In the genomic region with DNA sequence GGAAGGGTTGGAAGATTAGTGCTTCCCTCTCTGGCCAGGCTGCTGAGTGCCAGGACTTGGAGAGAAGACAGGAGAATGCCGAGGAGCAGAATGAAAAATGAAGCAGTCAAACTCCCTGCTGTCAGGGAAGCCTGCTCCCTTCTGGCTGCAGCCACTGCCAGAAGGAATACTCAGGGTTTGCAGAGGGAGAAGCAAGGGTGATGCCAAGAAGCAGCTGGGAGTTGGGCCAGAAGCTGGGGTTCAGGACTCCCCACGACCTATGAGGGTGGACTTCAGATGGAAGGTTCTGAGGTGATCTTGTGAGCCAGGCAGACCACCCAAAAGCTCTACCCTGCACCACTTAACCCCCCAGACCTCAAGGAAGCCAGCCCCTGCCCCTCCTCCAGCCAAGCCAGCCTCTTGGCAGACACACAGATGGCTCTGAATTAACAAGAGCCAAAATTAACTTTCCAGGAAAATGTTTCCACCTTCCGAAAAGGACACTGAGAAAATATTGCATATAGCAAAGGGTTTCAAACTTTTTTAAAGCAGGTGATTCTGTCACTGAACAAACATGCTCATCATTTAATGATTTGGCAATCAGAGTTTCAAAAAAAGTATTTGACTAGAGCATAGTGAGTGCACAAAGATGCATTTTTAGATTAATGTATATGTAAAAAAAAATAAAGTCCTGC, we compare ENCODE assay signal across 31 cellular contexts.
DNase-seq lines count a peak whose midpoint lies in the region; ATAC-seq and TF ChIP-seq lines count a peak whose summit lies in the region.
"Had no signal": no experiment of that assay in that cellular context is flagged by ENCODE, and none has a peak within 500 bp of the region (broad histone marks: within the 10 kb centered on the region; RNA-seq: fewer than 3 reads in every experiment).

No MANE protein-coding gene starts in this region.

- TF ChIP-seq CTCF in left ventricle myocardium inferior (IDR thresholded peaks at IDR 0.05; ENCODE audit: borderline replicate concordance) (no peak), gastroesophageal sphincter (IDR thresholded peaks at IDR 0.05) (peak in 1 of 4 experiments; percentile 29), nephron progenitor cell (IDR thresholded peaks at IDR 0.05) (no peak)

- H3K27ac ChIP-seq in left ventricle myocardium inferior (replicated peaks) = no peak overlapping the region
- no peak overlapping the region for H3K27ac ChIP-seq in gastroesophageal sphincter
- H3K27ac ChIP-seq: neutrophil, PC-9, transverse colon had no signal

- H3K9me3 ChIP-seq in left ventricle myocardium inferior (replicated peaks) (peaks cover 2% of the 10 kb centered on the region), gastroesophageal sphincter (no peaks in the 10 kb centered on the region)
- H3K9me3 ChIP-seq: neutrophil, transverse colon had no signal

- 0 to 21% methylated on average over 3 of the region's 3 CpGs for WGBS in gastroesophageal sphincter (ENCODE audit: low coverage in 1 of 2), 2 donors

- no peaks in the 10 kb centered on the region for H3K36me3 Mint-ChIP-seq in nephron progenitor cell (ENCODE audit: low read depth)
- no peaks in the 10 kb centered on the region for H3K36me3 Mint-ChIP-seq in stimulated activated effector memory CD8-positive, alpha-beta T cell treated with anti-CD3 and anti-CD28 coated beads, Interleukin-12 subunit alpha, Interleukin-12 subunit beta, amount 100 ng/mL, for 72 hours
- H3K36me3 Mint-ChIP-seq: brain had no signal

- intact Hi-C loops in left cardiac atrium (cut with DNase I) = no loop called here
- intact Hi-C loops in left ventricle myocardium inferior (cut with micrococcal nuclease) = no loop called here

- H3K27ac Mint-ChIP-seq in nephron progenitor cell = no peak overlapping the region
- H3K27ac Mint-ChIP-seq in stimulated activated effector memory CD8-positive, alpha-beta T cell treated with anti-CD3 and anti-CD28 coated beads, Interleukin-12 subunit alpha, Interleukin-12 subunit beta, amount 100 ng/mL, for 72 hours = no peak overlapping the region
- H3K27ac Mint-ChIP-seq: activated CD4-positive, alpha-beta T cell treated with anti-CD3 and anti-CD28 coated beads, Interleukin-2, amount 10 ng/mL, durations not matched to agents 24 days and 14 days; activated T-cell treated with anti-CD3 and anti-CD28 coated beads, Interleukin-2, amount 50 U/mL, for 24 hours had no signal

- no peak overlapping the region for H3K4me3 Mint-ChIP-seq in nephron progenitor cell
- no peak overlapping the region for H3K4me3 Mint-ChIP-seq in stimulated activated effector memory CD8-positive, alpha-beta T cell treated with anti-CD3 and anti-CD28 coated beads, Interleukin-12 subunit alpha, Interleukin-12 subunit beta, amount 100 ng/mL, for 72 hours
- H3K4me3 Mint-ChIP-seq: activated CD4-positive, alpha-beta T cell treated with anti-CD3 and anti-CD28 coated beads, Interleukin-2, amount 10 ng/mL, durations not matched to agents 24 days and 14 days; activated T-cell treated with anti-CD3 and anti-CD28 coated beads, Interleukin-2, amount 50 U/mL, for 24 hours; stimulated activated naive CD8-positive, alpha-beta T cell treated with anti-CD3 and anti-CD28 coated beads, Interleukin-15, amount 100 ng/mL, for 72 hours had no signal

- H3K9me3 Mint-ChIP-seq in nephron progenitor cell = peaks cover 20% of the 10 kb centered on the region
- H3K9me3 Mint-ChIP-seq in stimulated activated effector memory CD8-positive, alpha-beta T cell treated with anti-CD3 and anti-CD28 coated beads, Interleukin-12 subunit alpha, Interleukin-12 subunit beta, amount 100 ng/mL, for 72 hours = peaks cover 4% of the 10 kb centered on the region

- H3K4me1 ChIP-seq in left ventricle myocardium inferior = peaks cover 27% of the 10 kb centered on the region
- peaks cover 0 to 30% (median 5%) of the 10 kb centered on the region in 3 donors for H3K4me1 ChIP-seq in gastroesophageal sphincter

- peaks cover 11% of the 10 kb centered on the region for H3K4me1 Mint-ChIP-seq in nephron progenitor cell
- H3K4me1 Mint-ChIP-seq in stimulated activated effector memory CD8-positive, alpha-beta T cell treated with anti-CD3 and anti-CD28 coated beads, Interleukin-12 subunit alpha, Interleukin-12 subunit beta, amount 100 ng/mL, for 72 hours = no peaks in the 10 kb centered on the region
- H3K4me1 Mint-ChIP-seq: activated CD4-positive, alpha-beta T cell treated with anti-CD3 and anti-CD28 coated beads, Interleukin-2, amount 10 ng/mL, durations not matched to agents 24 days and 14 days; stimulated activated naive CD8-positive, alpha-beta T cell treated with anti-CD3 and anti-CD28 coated beads, Interleukin-15, amount 100 ng/mL, for 72 hours had no signal

- no peak overlapping the region for H3K4me3 ChIP-seq in left ventricle myocardium inferior
- no peak overlapping the region for H3K4me3 ChIP-seq in gastroesophageal sphincter
- H3K4me3 ChIP-seq: PC-9, skin epidermis, transverse colon had no signal

- peak; percentile 63 to 95 for ATAC-seq in left cardiac atrium
- ATAC-seq in gastroesophageal sphincter = peak; percentile 68
- no peak for ATAC-seq in HG03196 (IDR thresholded peaks at IDR 0.05; ENCODE audit: unreplicated experiment)
- no peak for ATAC-seq in GM19397 (IDR thresholded peaks at IDR 0.05; ENCODE audit: unreplicated experiment)
- no peak for ATAC-seq in stimulated activated effector memory CD8-positive, alpha-beta T cell treated with anti-CD3 and anti-CD28 coated beads, Interleukin-12 subunit alpha, Interleukin-12 subunit beta, amount 100 ng/mL, for 72 hours
- ATAC-seq: stimulated activated naive CD8-positive, alpha-beta T cell treated with anti-CD3 and anti-CD28 coated beads, Interleukin-15, amount 100 ng/mL, for 72 hours had no signal

- no peak for TF ChIP-seq POLR2A in gastroesophageal sphincter (IDR thresholded peaks at IDR 0.05)

- H3K27me3 ChIP-seq in left ventricle myocardium inferior (ENCODE audit: low read depth) = peaks cover 8% of the 10 kb centered on the region
- H3K27me3 ChIP-seq in gastroesophageal sphincter = no peaks in the 10 kb centered on the region
- H3K27me3 ChIP-seq: neutrophil, transverse colon had no signal

- DNase-seq in left cardiac atrium (peak; percentile 20), left ventricle myocardium inferior (no peak), nephron progenitor cell (peak; percentile 5), HT-29 (ENCODE audit: low spot score) (no peak)
- no peak for DNase-seq in stimulated activated effector memory CD8-positive, alpha-beta T cell treated with anti-CD3 and anti-CD28 coated beads, Interleukin-12 subunit alpha, Interleukin-12 subunit beta, amount 100 ng/mL, for 72 hours (ENCODE audit: low spot score in 2 of 2)
- DNase-seq: ACHN; activated CD4-positive, alpha-beta T cell treated with anti-CD3 and anti-CD28 coated beads, Interleukin-2, amount 10 ng/mL, durations not matched to agents 24 days and 14 days; activated T-cell treated with anti-CD3 and anti-CD28 coated beads, Interleukin-2, amount 50 U/mL, for 24 hours; COR-L47; DND-41; H7; Kasumi-1; kidney glomerular epithelial cell; mesenchymal stem cell; MV-4-11; NCI-H146; NCI-H2107; NCI-H510A; NK-92 treated with Interleukin-12 subunit alpha and Interleukin-12 subunit beta, amount 100 ng/mL, for 24 hours; PC-9; SHP77 treated with DMSO at 0.1 percent for 48 hours; stimulated activated naive CD8-positive, alpha-beta T cell treated with anti-CD3 and anti-CD28 coated beads, Interleukin-15, amount 100 ng/mL, for 72 hours; SW 1271; T1000; transverse colon had no signal

- no peak for TF ChIP-seq EP300 in gastroesophageal sphincter (IDR thresholded peaks at IDR 0.05)

- H3K27me3 Mint-ChIP-seq in nephron progenitor cell (ENCODE audit: low read depth, poor library complexity) = peaks cover 24% of the 10 kb centered on the region
- H3K27me3 Mint-ChIP-seq: activated CD4-positive, alpha-beta T cell treated with anti-CD3 and anti-CD28 coated beads, Interleukin-2, amount 10 ng/mL, durations not matched to agents 24 days and 14 days had no signal

- H3K36me3 ChIP-seq in left ventricle myocardium inferior (no peaks in the 10 kb centered on the region), gastroesophageal sphincter (no peaks in the 10 kb centered on the region)
- H3K36me3 ChIP-seq: neutrophil, transverse colon had no signal

Comparison
In these comparisons a context has a peak if more than half of its experiments do, and no peak if none do; other contexts are left out.
1. DNase-seq: peak in left cardiac atrium (single experiment) and nephron progenitor cell (single experiment); none in left ventricle myocardium inferior (single experiment), HT-29 (single experiment) and stimulated activated effector memory CD8-positive, alpha-beta T cell treated with anti-CD3 and anti-CD28 coated beads, Interleukin-12 subunit alpha, Interleukin-12 subunit beta, amount 100 ng/mL, for 72 hours (0 of 2).
2. ATAC-seq: peak in left cardiac atrium (2 of 2) and gastroesophageal sphincter (single experiment); none in HG03196 (single experiment), GM19397 (single experiment) and stimulated activated effector memory CD8-positive, alpha-beta T cell treated with anti-CD3 and anti-CD28 coated beads, Interleukin-12 subunit alpha, Interleukin-12 subunit beta, amount 100 ng/mL, for 72 hours (single experiment).